Comparison of ENCODE assay signal across 8 cellular contexts in genomic region chr11:125451400-125452124, GRCh38. TPM values are rescaled to one million over a fixed set of nuclear protein-coding genes. Genes with fewer than 3 reads are reported as not detected.
DNase-seq lines count a peak whose midpoint lies in the region; ATAC-seq, FAIRE-seq and TF ChIP-seq lines count a peak whose summit lies in the region.

No MANE protein-coding gene starts in this region.

- H3K9me3 Mint-ChIP-seq in brain (no peaks in the 10 kb centered on the region), type B pancreatic cell (no peaks in the 10 kb centered on the region)

- peak; percentile 70 for ATAC-seq in HG03432 (IDR thresholded peaks at IDR 0.05; ENCODE audit: unreplicated experiment)
- ATAC-seq in left lung = peak; percentile 66
- no peak for ATAC-seq in GM21528 (IDR thresholded peaks at IDR 0.05; ENCODE audit: low FRiP score, unreplicated experiment)

- H3K9me3 ChIP-seq in left lung = no peaks in the 10 kb centered on the region

- peaks cover 30% of the 10 kb centered on the region for H3K4me1 Mint-ChIP-seq in brain
- peaks cover 30% of the 10 kb centered on the region for H3K4me1 Mint-ChIP-seq in type B pancreatic cell (ENCODE audit: unreplicated experiment)

- no peaks in the 10 kb centered on the region for H3K27me3 ChIP-seq in left lung

- H3K27me3 Mint-ChIP-seq in brain = no peaks in the 10 kb centered on the region
- H3K27me3 Mint-ChIP-seq in type B pancreatic cell = no peaks in the 10 kb centered on the region

- H3K36me3 Mint-ChIP-seq in brain (peaks cover 65% of the 10 kb centered on the region), type B pancreatic cell (no peaks in the 10 kb centered on the region)

- H3K4me1 ChIP-seq in left lung = peaks cover 0 to 15% of the 10 kb centered on the region in 2 donors

- peak overlapping the region; percentile 97 to 100 (median 98) for H3K27ac Mint-ChIP-seq in brain
- H3K27ac Mint-ChIP-seq in type B pancreatic cell = peak overlapping the region; percentile 61

- DNase-seq in NCI-H1436 (lab: John Stamatoyannopoulos, UW) = peak; percentile 9
- no peak for DNase-seq in NCI-H1436 treated with DMSO at 0.1 percent for 48 hours (lab: John Stamatoyannopoulos, UW)
- no peak for DNase-seq in left lung
- DNase-seq in type B pancreatic cell (ENCODE audit: extremely low spot score, unreplicated experiment) = peak; percentile 76
- DNase-seq in RCC 7860 (ENCODE audit: low spot score) = no peak

- H3K27ac ChIP-seq in left lung = peak overlapping the region; percentile 31 to 42

- intact Hi-C loops in left lung (cut with DNase I) = no loop called here

- no peak for FAIRE-seq in RCC 7860 (lab: Jason Lieb, UNC)

- no peak for TF ChIP-seq CTCF in brain (conservative IDR thresholded peaks at IDR 0.05)
- no peak for TF ChIP-seq CTCF in left lung (IDR thresholded peaks at IDR 0.05)
- TF ChIP-seq CTCF in type B pancreatic cell (conservative IDR thresholded peaks at IDR 0.05) = no peak

- H3K4me3 Mint-ChIP-seq in brain (peak overlapping the region; percentile 39 to 76 (median 67)), type B pancreatic cell (peak overlapping the region; percentile 57)

- H3K36me3 ChIP-seq in left lung = no peaks in the 10 kb centered on the region

- H3K4me3 ChIP-seq in left lung = no peak overlapping the region

RNA-seq across cellular contexts. Expression of gene FEZ1, which starts 44.5 kb away (rescaled TPM):
- polyA plus RNA-seq in brain (ENCODE audit: insufficient read depth, low read depth, low replicate concordance) = 288 TPM
- total RNA-seq in left lung (10 to 100 TPM; 31.8 to 41.1 TPM), type B pancreatic cell (ENCODE audit: low replicate concordance) (2.1 and 30.5 TPM in 2 replicates)

Comparison
In these comparisons a context has a peak if more than half of its experiments do, and no peak if none do; other contexts are left out.
1. DNase-seq: peak in NCI-H1436 (single experiment) and type B pancreatic cell (single experiment); none in NCI-H1436 treated with DMSO at 0.1 percent for 48 hours (single experiment), left lung (0 of 2) and RCC 7860 (single experiment).